ENCODE assay signal across 19 cellular contexts in genomic region chr14:104561124-104561531, GRCh38. TPM values are rescaled to one million over a fixed set of nuclear protein-coding genes. Genes with fewer than 3 reads are reported as not detected.
"Had no signal": no experiment of that assay in that cellular context is flagged by ENCODE, and none has a peak within 500 bp of the region (broad histone marks: within the 10 kb centered on the region; RNA-seq: fewer than 3 reads in every experiment).

No MANE protein-coding gene starts in this region.

- DNase-seq: activated naive CD4-positive, alpha-beta T cell treated with Interleukin-2 at 50 U/mL for 16 hours; dermis blood vessel endothelial cell; effector memory CD8-positive, alpha-beta T cell; foreskin keratinocyte; lower lobe of right lung; ovary; stimulated activated CD4-positive, alpha-beta T cell treated with anti-CD3 and anti-CD28 coated beads, Interleukin-4, amount 100 ng/mL, for 4 hours; stimulated activated CD8-positive, alpha-beta memory T cell treated with anti-CD3 and anti-CD28 coated beads, Interleukin-4, amount 100 ng/mL, for 48 hours; stimulated activated naive CD4-positive, alpha-beta T cell treated with Interleukin-2 at 50 U/mL for 16 hours; substantia nigra; transverse colon had no signal

- H3K27ac ChIP-seq: breast epithelium, foreskin keratinocyte, lower lobe of right lung, ovary, right lobe of liver, transverse colon, vagina had no signal

- H3K4me3 ChIP-seq: breast epithelium, lower lobe of right lung, ovary, right lobe of liver, smooth muscle cell, transverse colon, vagina had no signal

- H3K4me2 ChIP-seq: smooth muscle cell had no signal

- H3K4me1 ChIP-seq: foreskin keratinocyte, right lobe of liver had no signal

- H3K36me3 ChIP-seq: breast epithelium, lower lobe of right lung, ovary, right lobe of liver, transverse colon, vagina had no signal

- H3K27me3 ChIP-seq: ovary, right lobe of liver, vagina had no signal

- H3K9me3 ChIP-seq: breast epithelium, lower lobe of right lung, ovary, right lobe of liver, transverse colon, vagina had no signal

- ATAC-seq: activated T-helper 17 cell treated with anti-CD3 and anti-CD28 coated beads, Interleukin-2, amount 50 U/mL, for 72 hours; effector memory CD8-positive, alpha-beta T cell; foreskin keratinocyte; lower lobe of right lung; right lobe of liver had no signal

RNA-seq across cellular contexts. Expression of gene C14orf180, which starts 18.4 kb away (rescaled TPM):
- total RNA-seq: activated T-helper 17 cell treated with anti-CD3 and anti-CD28 coated beads, Interleukin-2, amount 50 U/mL, for 72 hours; dermis blood vessel endothelial cell; foreskin keratinocyte; T-helper 2 cell treated with Interferon-gamma antibody and Interleukin-4, amounts not matched to agents 100 ng/mL and 5 ng/mL, for 36 hours had no signal
- polyA plus RNA-seq: foreskin keratinocyte, neural cell had no signal

RNA-seq across cellular contexts. Expression of gene TMEM179, which starts 43.4 kb away (rescaled TPM):
- total RNA-seq: aorta, breast epithelium, dermis blood vessel endothelial cell, foreskin keratinocyte, lower lobe of right lung had no signal
- polyA plus RNA-seq: aorta, foreskin keratinocyte had no signal
